ENCODE assay signal across 8 cellular contexts in the genomic region with DNA sequence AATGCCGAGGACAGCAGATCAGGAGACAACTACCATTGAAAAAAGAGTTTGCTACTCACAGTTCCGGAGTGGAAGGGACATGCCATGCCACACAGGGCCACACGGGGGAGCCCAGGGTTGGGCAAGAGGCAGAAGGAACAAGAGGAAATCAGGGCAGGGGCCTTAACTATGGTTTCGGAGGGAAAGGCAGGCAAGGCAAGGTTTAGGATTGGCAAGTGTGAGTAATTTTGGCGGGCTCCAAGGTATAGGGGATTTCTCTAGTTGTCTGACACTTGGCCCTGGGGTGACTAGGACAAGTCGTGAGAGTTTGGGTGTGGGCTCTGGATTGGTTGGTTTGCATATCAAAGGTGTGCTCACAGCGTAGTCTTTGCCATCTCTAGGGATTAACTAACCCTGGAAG. TPM values are rescaled to one million over a fixed set of nuclear protein-coding genes. Genes with fewer than 3 reads are reported as not detected.
DNase-seq lines count a peak whose midpoint lies in the region; ATAC-seq and TF ChIP-seq lines count a peak whose summit lies in the region.

No MANE protein-coding gene starts in this region.

- peak; percentile 87 for TF ChIP-seq CTCF in GM12872 (IDR thresholded peaks at IDR 0.05; ENCODE audit: insufficient read depth, low read depth, low read length)
- peak; percentile 81 for TF ChIP-seq CTCF in activated CD8-positive, alpha-beta T cell treated with anti-CD3 and anti-CD28 coated beads for 36 hours (IDR thresholded peaks at IDR 0.05)
- peak; percentile 67 for TF ChIP-seq CTCF in endothelial cell (IDR thresholded peaks at IDR 0.05; ENCODE audit: unreplicated experiment)
- TF ChIP-seq CTCF in nephron progenitor cell (IDR thresholded peaks at IDR 0.05): peak; percentile 75
- TF ChIP-seq CTCF in testis (IDR thresholded peaks at IDR 0.05): peak; percentile 31 to 61 (median 49)

- H3K27me3 ChIP-seq in testis: no peaks in the 10 kb centered on the region

- H3K4me1 ChIP-seq in testis: no peaks in the 10 kb centered on the region

- DNase-seq in NCI-H226: peak; percentile 19
- DNase-seq in activated CD8-positive, alpha-beta T cell treated with anti-CD3 and anti-CD28 coated beads for 36 hours: peak; percentile 88
- peak; percentile 78 for DNase-seq in endothelial cell (ENCODE audit: low spot score)
- peak; percentile 83 for DNase-seq in nephron progenitor cell
- DNase-seq in testis: peak; percentile 65

- no peak for TF ChIP-seq POLR2A in testis (IDR thresholded peaks at IDR 0.05)

- H3K4me1 Mint-ChIP-seq in activated CD8-positive, alpha-beta T cell treated with anti-CD3 and anti-CD28 coated beads for 36 hours (ENCODE audit: low read depth): peaks cover 15% of the 10 kb centered on the region
- H3K4me1 Mint-ChIP-seq in endothelial cell (ENCODE audit: unreplicated experiment): no peaks in the 10 kb centered on the region
- H3K4me1 Mint-ChIP-seq in nephron progenitor cell: peaks cover 5% of the 10 kb centered on the region

- H3K27me3 Mint-ChIP-seq in activated CD8-positive, alpha-beta T cell treated with anti-CD3 and anti-CD28 coated beads for 36 hours: peaks cover 4% of the 10 kb centered on the region
- peaks cover 1% of the 10 kb centered on the region for H3K27me3 Mint-ChIP-seq in endothelial cell (ENCODE audit: unreplicated experiment)
- peaks cover 17% of the 10 kb centered on the region for H3K27me3 Mint-ChIP-seq in nephron progenitor cell (ENCODE audit: low read depth, poor library complexity)

- intact Hi-C loops in activated CD8-positive, alpha-beta T cell treated with anti-CD3 and anti-CD28 coated beads for 36 hours (cut with micrococcal nuclease): no loop called here
- intact Hi-C loops in testis (cut with DNase I; ENCODE audit: low total_unique reads): loop anchor here (10.0 kb wide), 1 partner anchor 530 kb away; no protein-coding TSS in a partner anchor

- no peaks in the 10 kb centered on the region for H3K9me3 ChIP-seq in testis

- H3K27ac Mint-ChIP-seq in activated CD8-positive, alpha-beta T cell treated with anti-CD3 and anti-CD28 coated beads for 36 hours: no peak overlapping the region
- H3K27ac Mint-ChIP-seq in endothelial cell (ENCODE audit: unreplicated experiment) (peak overlapping the region; percentile 21), nephron progenitor cell (no peak overlapping the region)

- 79 to 83% methylated on average over 7 of the region's 7 CpGs for WGBS in testis, 2 donors

- POLR2A ChIA-PET in activated CD8-positive, alpha-beta T cell treated with anti-CD3 and anti-CD28 coated beads for 36 hours (lab: Charles Lee): no interaction called here

- H3K4me3 ChIP-seq in testis: no peak overlapping the region

- no peaks in the 10 kb centered on the region for H3K36me3 Mint-ChIP-seq in activated CD8-positive, alpha-beta T cell treated with anti-CD3 and anti-CD28 coated beads for 36 hours (ENCODE audit: low read depth)
- H3K36me3 Mint-ChIP-seq in endothelial cell (ENCODE audit: low read depth, unreplicated experiment) (no peaks in the 10 kb centered on the region), nephron progenitor cell (ENCODE audit: low read depth) (no peaks in the 10 kb centered on the region)

- no peaks in the 10 kb centered on the region for H3K36me3 ChIP-seq in testis (ENCODE audit: low read depth, missing control alignments)

- H3K27ac ChIP-seq in testis: no peak overlapping the region

- CTCF ChIA-PET in activated CD8-positive, alpha-beta T cell treated with anti-CD3 and anti-CD28 coated beads for 36 hours (lab: Charles Lee): interaction anchor here (0.7 to 2.6 kb wide), 10 partner anchors 8 to 209 kb away, joined by 3 to 15 read pairs (median 4); no protein-coding TSS in a partner anchor

- H3K9me3 Mint-ChIP-seq in activated CD8-positive, alpha-beta T cell treated with anti-CD3 and anti-CD28 coated beads for 36 hours: no peaks in the 10 kb centered on the region
- H3K9me3 Mint-ChIP-seq in endothelial cell (ENCODE audit: unreplicated experiment): no peaks in the 10 kb centered on the region
- peaks cover 3% of the 10 kb centered on the region for H3K9me3 Mint-ChIP-seq in nephron progenitor cell

- H3K4me3 Mint-ChIP-seq in activated CD8-positive, alpha-beta T cell treated with anti-CD3 and anti-CD28 coated beads for 36 hours: no peak overlapping the region
- H3K4me3 Mint-ChIP-seq in endothelial cell (ENCODE audit: unreplicated experiment): no peak overlapping the region
- H3K4me3 Mint-ChIP-seq in nephron progenitor cell: no peak overlapping the region

- peak; percentile 83 for ATAC-seq in activated CD8-positive, alpha-beta T cell treated with anti-CD3 and anti-CD28 coated beads for 36 hours
- ATAC-seq in GM21717 (IDR thresholded peaks at IDR 0.05; ENCODE audit: unreplicated experiment): no peak
- ATAC-seq in HG03135 (IDR thresholded peaks at IDR 0.05; ENCODE audit: unreplicated experiment): no peak

RNA-seq across cellular contexts. Expression of a gene that starts 27.0 kb away (rescaled TPM):
- 1 to 10 TPM; 1.2 to 1.3 TPM for total RNA-seq in activated CD8-positive, alpha-beta T cell treated with anti-CD3 and anti-CD28 coated beads for 36 hours
- total RNA-seq in endothelial cell (ENCODE audit: unreplicated experiment): 6.6 TPM
- total RNA-seq in testis: 1 to 10 TPM; 7.6 to 8.8 TPM
- polyA plus RNA-seq in testis (ENCODE audit: insufficient read depth, low read depth, low replicate concordance): 4.8 TPM

RNA-seq across cellular contexts. Expression of a gene that starts 28.8 kb away (rescaled TPM):
- total RNA-seq in activated CD8-positive, alpha-beta T cell treated with anti-CD3 and anti-CD28 coated beads for 36 hours: 10 to 100 TPM; 46.7 to 50.4 TPM
- total RNA-seq in endothelial cell (ENCODE audit: unreplicated experiment): 14.5 TPM
- total RNA-seq in testis: 10 to 100 TPM in 1 of 2 donors, 1 to 10 TPM in 1; 7.4 to 14.0 TPM
- 6.1 TPM for polyA plus RNA-seq in testis (ENCODE audit: insufficient read depth, low read depth, low replicate concordance)

Comparison
In these comparisons a context has a peak if more than half of its experiments do, and no peak if none do; other contexts are left out.
1. DNase-seq: peak in every context shown above with its lines; median percentile 88 in activated CD8-positive, alpha-beta T cell treated with anti-CD3 and anti-CD28 coated beads for 36 hours; 83 in nephron progenitor cell; 78 in endothelial cell; 65 in testis; 19 in NCI-H226.